In genomic region chr5:39106332-39106731, GRCh38 we compare ENCODE assay signal across 11 cellular contexts. TPM values are rescaled to one million over a fixed set of nuclear protein-coding genes. Genes with fewer than 3 reads are reported as not detected.
DNase-seq lines count a peak whose midpoint lies in the region; ATAC-seq, FAIRE-seq and TF ChIP-seq lines count a peak whose summit lies in the region.
"Had no signal": no experiment of that assay in that cellular context is flagged by ENCODE, and none has a peak within 500 bp of the region (broad histone marks: within the 10 kb centered on the region; RNA-seq: fewer than 3 reads in every experiment).

No MANE protein-coding gene starts in this region.

- no peak overlapping the region for H3K4me3 Mint-ChIP-seq in activated naive CD8-positive, alpha-beta T cell treated with anti-CD3 and anti-CD28 coated beads for 36 hours

- no peaks in the 10 kb centered on the region for H3K27me3 Mint-ChIP-seq in activated naive CD8-positive, alpha-beta T cell treated with anti-CD3 and anti-CD28 coated beads for 36 hours

- in situ Hi-C loops in G401 (cut with HindIII; ENCODE audit: low sequenced_read_pairs): no loop called here

- H3K27ac Mint-ChIP-seq in activated naive CD8-positive, alpha-beta T cell treated with anti-CD3 and anti-CD28 coated beads for 36 hours: peak overlapping the region; percentile 54

- TF ChIP-seq POLR2A in H54 (IDR thresholded peaks at IDR 0.05; ENCODE audit: low read depth, low read length) (no peak), GM18505 (IDR thresholded peaks at IDR 0.05; ENCODE audit: borderline replicate concordance, extremely low read depth, insufficient read depth, insufficient read length) (no peak)

- DNase-seq in AG20443 (ENCODE audit: low spot score) (peak; percentile 17), H54 (ENCODE audit: insufficient read length, low spot score) (no peak), AG08396 (ENCODE audit: low spot score) (no peak), G401 (ENCODE audit: low spot score) (no peak)
- DNase-seq in activated naive CD8-positive, alpha-beta T cell treated with anti-CD3 and anti-CD28 coated beads for 36 hours: no peak
- DNase-seq: effector CD8-positive, alpha-beta T cell; NCI-H526; pancreas had no signal

- no peaks in the 10 kb centered on the region for H3K9me3 Mint-ChIP-seq in activated naive CD8-positive, alpha-beta T cell treated with anti-CD3 and anti-CD28 coated beads for 36 hours

- ATAC-seq in GM18505 (IDR thresholded peaks at IDR 0.05; ENCODE audit: unreplicated experiment) (no peak), HG03457 (IDR thresholded peaks at IDR 0.05; ENCODE audit: unreplicated experiment) (no peak)
- ATAC-seq: pancreas had no signal

- FAIRE-seq in H54 (lab: Jason Lieb, UNC): peak; percentile 71
- FAIRE-seq in islet of Langerhans (lab: Jason Lieb, UNC): peak; percentile 55

- peaks cover 12% of the 10 kb centered on the region for H3K36me3 Mint-ChIP-seq in activated naive CD8-positive, alpha-beta T cell treated with anti-CD3 and anti-CD28 coated beads for 36 hours

- peaks cover 11% of the 10 kb centered on the region for H3K4me1 Mint-ChIP-seq in activated naive CD8-positive, alpha-beta T cell treated with anti-CD3 and anti-CD28 coated beads for 36 hours

RNA-seq across cellular contexts. Expression of gene RICTOR, which starts 32.1 kb away (rescaled TPM):
- 10 to 100 TPM; 19.7 to 21.5 TPM for total RNA-seq in activated naive CD8-positive, alpha-beta T cell treated with anti-CD3 and anti-CD28 coated beads for 36 hours
- 7.3 and 11.0 TPM in 2 replicates for total RNA-seq in G401 (2014; rRNA removed; shearing (Covaris generic))
